25 cellular contexts compared by ENCODE assay signal in genomic region chr4:31415629-31416028, GRCh38.
"Had no signal": no experiment of that assay in that cellular context is flagged by ENCODE, and none has a peak within 500 bp of the region (broad histone marks: within the 10 kb centered on the region; RNA-seq: fewer than 3 reads in every experiment).

No MANE protein-coding gene starts in this region.

- H3K4me2 ChIP-seq: KMS-11 had no signal

- DNase-seq: Kasumi-1, MV-4-11, NCI-H1048, NCI-H1105, NCI-H1417, NCI-H1436 treated with DMSO at 0.1 percent for 48 hours, NCI-H1694, NCI-H187 treated with DMSO at 0.1 percent for 48 hours, NCI-H2029 treated with DMSO at 0.1 percent for 48 hours, NCI-H2171, NCI-H226, NCI-H446, NCI-H510A, NCI-H524 treated with DMSO at 0.1 percent for 48 hours, NCI-H69, NCI-H774, Right ventricle myocardium superior, RPMI8226, SIG-M5, SW 1271, T-cell had no signal

- H3K9ac ChIP-seq: KMS-11 had no signal

- H3K4me3 ChIP-seq: K562, SJSA1, SK-N-MC had no signal

- H3K27ac ChIP-seq: KMS-11, SJSA1, SK-N-MC had no signal

- ATAC-seq: K562, T-cell had no signal

- H3K4me1 ChIP-seq: SJSA1 had no signal

- H3K27me3 ChIP-seq: SJSA1 had no signal

- H3K9me3 ChIP-seq: SJSA1 had no signal

- H3K36me3 ChIP-seq: SJSA1 had no signal
